24 cellular contexts compared by ENCODE assay signal in genomic region chr10:71502851-71503250, GRCh38.
DNase-seq lines count a peak whose midpoint lies in the region; ATAC-seq and TF ChIP-seq lines count a peak whose summit lies in the region.
"Had no signal": no experiment of that assay in that cellular context is flagged by ENCODE, and none has a peak within 500 bp of the region (broad histone marks: within the 10 kb centered on the region; RNA-seq: fewer than 3 reads in every experiment).

No MANE protein-coding gene starts in this region.

- no peak for TF ChIP-seq CTCF in HEK293 (tag by site-specific recombination; IDR thresholded peaks at IDR 0.05)
- no peak for TF ChIP-seq CTCF in RWPE2 (IDR thresholded peaks at IDR 0.05; ENCODE audit: poor library complexity, severe bottlenecking)
- no peak for TF ChIP-seq CTCF in glutamatergic neuron (IDR thresholded peaks at IDR 0.05; ENCODE audit: partially characterized antibody, unreplicated experiment)
- TF ChIP-seq CTCF in smooth muscle cell (IDR thresholded peaks at IDR 0.05; ENCODE audit: borderline replicate concordance, insufficient read depth, poor library complexity, severe bottlenecking), result no peak

- H3K27ac ChIP-seq in HEK293 (ENCODE audit: extremely low read depth, low read depth, low read length), result no peak overlapping the region
- no peak overlapping the region for H3K27ac ChIP-seq in RWPE2 (ENCODE audit: poor library complexity, severe bottlenecking)
- H3K27ac ChIP-seq in smooth muscle cell (ENCODE audit: low read depth), result no peak overlapping the region
- H3K27ac ChIP-seq: A549; BLaER1 treated with 17β-estradiol and CSF1 and Interleukin-3, amounts not matched to agents 10 nM and 100 nM had no signal

- no peak overlapping the region for H3K9ac ChIP-seq in smooth muscle cell (ENCODE audit: low read depth)
- H3K9ac ChIP-seq: BLaER1 treated with 17β-estradiol and CSF1 and Interleukin-3, amounts not matched to agents 10 nM and 100 nM had no signal

- H3K4me1 Mint-ChIP-seq in glutamatergic neuron (ENCODE audit: low read depth, unreplicated experiment), result peaks cover 6% of the 10 kb centered on the region
- peaks cover 3% of the 10 kb centered on the region for H3K4me1 Mint-ChIP-seq in T-helper 2 cell treated with Interferon-gamma antibody and Interleukin-4, amounts not matched to agents 5 μg/mL and 100 μg/mL, for 36 hours (ENCODE audit: low read depth)
- H3K4me1 Mint-ChIP-seq: CD8-positive, alpha-beta memory T cell had no signal

- H3K36me3 ChIP-seq in HEK293 (ENCODE audit: control insufficient read depth in 2 of 2, insufficient read depth in 1 of 2, low read length in 2 of 2) (no peaks in the 10 kb centered on the region), RWPE2 (ENCODE audit: low read depth) (no peaks in the 10 kb centered on the region), smooth muscle cell (ENCODE audit: low read depth) (no peaks in the 10 kb centered on the region)
- H3K36me3 ChIP-seq: BE2C; BLaER1 treated with 17β-estradiol and CSF1 and Interleukin-3, amounts not matched to agents 10 nM and 100 nM; HAP-1 had no signal

- H4K20me1 ChIP-seq in smooth muscle cell (ENCODE audit: low read depth), result no peaks in the 10 kb centered on the region
- H4K20me1 ChIP-seq: BLaER1 treated with 17β-estradiol and CSF1 and Interleukin-3, amounts not matched to agents 10 nM and 100 nM had no signal

- DNase-seq in RWPE2 (ENCODE audit: low spot score) (peak; percentile 30), glutamatergic neuron (peak; percentile 9), posterior vena cava (ENCODE audit: low spot score) (peak; percentile 73), NCI-H1436 (lab: John Stamatoyannopoulos, UW) (no peak), smooth muscle cell (lab: John Stamatoyannopoulos, UW; ENCODE audit: unreplicated experiment) (no peak)
- no peak for DNase-seq in T-helper 2 cell treated with Interferon-gamma antibody and Interleukin-4, amounts not matched to agents 5 μg/mL and 100 μg/mL, for 36 hours (ENCODE audit: low spot score)
- DNase-seq: 8988T; ACHN; AML-193; BE2C; Calu3; CD4-positive, alpha-beta T cell; CD8-positive, alpha-beta memory T cell; COR-L47; DMS53; DMS79 treated with DMSO at 0.1 percent for 48 hours; GF-D8; GOT3 had no signal

- H3K4me3 Mint-ChIP-seq in glutamatergic neuron (ENCODE audit: unreplicated experiment), result no peak overlapping the region
- no peak overlapping the region for H3K4me3 Mint-ChIP-seq in T-helper 2 cell treated with Interferon-gamma antibody and Interleukin-4, amounts not matched to agents 5 μg/mL and 100 μg/mL, for 36 hours
- H3K4me3 Mint-ChIP-seq: CD14-positive monocyte; CD4-positive, alpha-beta T cell; CD8-positive, alpha-beta memory T cell had no signal

- peaks cover 5% of the 10 kb centered on the region for H3K9me3 Mint-ChIP-seq in glutamatergic neuron (ENCODE audit: unreplicated experiment)
- H3K9me3 Mint-ChIP-seq in T-helper 2 cell treated with Interferon-gamma antibody and Interleukin-4, amounts not matched to agents 5 μg/mL and 100 μg/mL, for 36 hours, result no peaks in the 10 kb centered on the region
- H3K9me3 Mint-ChIP-seq: CD4-positive, alpha-beta T cell; CD8-positive, alpha-beta memory T cell had no signal

- POLR2A ChIA-PET in HEK293 (lab: Yijun Ruan, JAX), result interaction anchor here (0.6 kb wide), 1 partner anchor 19 kb away, joined by 3 read pairs; no protein-coding TSS in a partner anchor

- H3K4me1 ChIP-seq in HEK293 (ENCODE audit: control insufficient read depth, insufficient read depth, low read length) (no peaks in the 10 kb centered on the region), RWPE2 (ENCODE audit: insufficient read depth, poor library complexity, severe bottlenecking) (no peaks in the 10 kb centered on the region), smooth muscle cell (ENCODE audit: low read depth) (no peaks in the 10 kb centered on the region)
- H3K4me1 ChIP-seq: A549 had no signal

- no peaks in the 10 kb centered on the region for H3K79me2 ChIP-seq in smooth muscle cell (ENCODE audit: low read depth)

- ATAC-seq in RWPE2 (ENCODE audit: low read depth) (no peak), HG02798 (IDR thresholded peaks at IDR 0.05; ENCODE audit: poor library complexity, unreplicated experiment) (no peak)
- ATAC-seq: A549 had no signal

- H3K9me3 ChIP-seq in HEK293 (ENCODE audit: control insufficient read depth, insufficient read depth, low read depth, low read length), result no peaks in the 10 kb centered on the region
- H3K9me3 ChIP-seq in RWPE2 (ENCODE audit: severe bottlenecking), result no peaks in the 10 kb centered on the region
- no peaks in the 10 kb centered on the region for H3K9me3 ChIP-seq in smooth muscle cell (replicated peaks; ENCODE audit: low read depth)
- H3K9me3 ChIP-seq: A549; BE2C; BLaER1 treated with 17β-estradiol and CSF1 and Interleukin-3, amounts not matched to agents 10 nM and 100 nM; HAP-1 had no signal

- H3K36me3 Mint-ChIP-seq in glutamatergic neuron (ENCODE audit: unreplicated experiment), result no peaks in the 10 kb centered on the region
- no peaks in the 10 kb centered on the region for H3K36me3 Mint-ChIP-seq in T-helper 2 cell treated with Interferon-gamma antibody and Interleukin-4, amounts not matched to agents 5 μg/mL and 100 μg/mL, for 36 hours (ENCODE audit: low read depth)
- H3K36me3 Mint-ChIP-seq: CD14-positive monocyte had no signal

- H3K4me3 ChIP-seq in HEK293 (ENCODE audit: low read depth, low read length), result no peak overlapping the region
- no peak overlapping the region for H3K4me3 ChIP-seq in RWPE2 (ENCODE audit: severe bottlenecking)
- no peak overlapping the region for H3K4me3 ChIP-seq in smooth muscle cell
- H3K4me3 ChIP-seq: A549; BLaER1 treated with 17β-estradiol and CSF1 and Interleukin-3, amounts not matched to agents 10 nM and 100 nM; HAP-1 had no signal

- H3K27me3 ChIP-seq in RWPE2 (ENCODE audit: insufficient read depth, poor library complexity, severe bottlenecking), result peaks cover 5% of the 10 kb centered on the region
- no peaks in the 10 kb centered on the region for H3K27me3 ChIP-seq in smooth muscle cell (ENCODE audit: low read depth)
- H3K27me3 ChIP-seq: BE2C; BLaER1 treated with 17β-estradiol and CSF1 and Interleukin-3, amounts not matched to agents 10 nM and 100 nM had no signal

- H3K27me3 Mint-ChIP-seq in glutamatergic neuron (ENCODE audit: unreplicated experiment), result peaks cover 5% of the 10 kb centered on the region
- peaks cover 2% of the 10 kb centered on the region for H3K27me3 Mint-ChIP-seq in T-helper 2 cell treated with Interferon-gamma antibody and Interleukin-4, amounts not matched to agents 5 μg/mL and 100 μg/mL, for 36 hours (ENCODE audit: low read depth)

- no peak overlapping the region for H3K27ac Mint-ChIP-seq in glutamatergic neuron (ENCODE audit: unreplicated experiment)
- H3K27ac Mint-ChIP-seq in T-helper 2 cell treated with Interferon-gamma antibody and Interleukin-4, amounts not matched to agents 5 μg/mL and 100 μg/mL, for 36 hours, result no peak overlapping the region
- H3K27ac Mint-ChIP-seq: CD14-positive monocyte; CD4-positive, alpha-beta T cell had no signal

- intact Hi-C loops in posterior vena cava (cut with DNase I), result no loop called here

- WGBS in smooth muscle cell (ENCODE audit: low lambda C conversion rate), result 90% methylated on average over 5 of the region's 5 CpGs

- no peak overlapping the region for H3K4me2 ChIP-seq in smooth muscle cell
- H3K4me2 ChIP-seq: A549; BLaER1 treated with 17β-estradiol and CSF1 and Interleukin-3, amounts not matched to agents 10 nM and 100 nM had no signal

- CTCF ChIA-PET in HEK293 (lab: Yijun Ruan, JAX), result no interaction called here

- no peak overlapping the region for H2AFZ ChIP-seq in smooth muscle cell (ENCODE audit: low read depth)

- no peaks in the 10 kb centered on the region for H3F3A ChIP-seq in smooth muscle cell (ENCODE audit: low read depth)

TF ChIP-seq in HEK293, 187 proteins besides CTCF, POLR2A, EP300 and RAD21:
- TF ChIP-seq ZIC2 (tag by site-specific recombination; IDR thresholded peaks at IDR 0.05) (peak; percentile 23; the same call in 1 of the 2 replicates), SP3 (tag by site-specific recombination; IDR thresholded peaks at IDR 0.05) (no peak)

Comparison
In these comparisons a context has a peak if more than half of its experiments do, and no peak if none do; other contexts are left out.
1. DNase-seq: peak in RWPE2 (single experiment), glutamatergic neuron (single experiment) and posterior vena cava (single experiment); none in NCI-H1436 (single experiment), smooth muscle cell (single experiment) and T-helper 2 cell treated with Interferon-gamma antibody and Interleukin-4, amounts not matched to agents 5 μg/mL and 100 μg/mL, for 36 hours (single experiment).